27 cellular contexts compared by ENCODE assay signal in genomic region chr2:9585486-9585885, GRCh38.
"Had no signal": no experiment of that assay in that cellular context is flagged by ENCODE, and none has a peak within 500 bp of the region (broad histone marks: within the 10 kb centered on the region; RNA-seq: fewer than 3 reads in every experiment).

No MANE protein-coding gene starts in this region.

- H3K27me3 ChIP-seq: breast epithelium, Peyer's patch, SJSA1 had no signal

- H3K27me3 Mint-ChIP-seq: activated CD4-positive, alpha-beta T cell treated with anti-CD3 and anti-CD28 coated beads for 36 hours; activated naive CD4-positive, alpha-beta T cell treated with anti-CD3 and anti-CD28 coated beads, Interleukin-2, amount 10 ng/mL, durations not matched to agents 7 days and 5 days; activated naive CD8-positive, alpha-beta T cell treated with anti-CD3 and anti-CD28 coated beads, Interleukin-2, amount 10 ng/mL, durations not matched to agents 7 days and 5 days had no signal

- H3K4me3 ChIP-seq: breast epithelium, Peyer's patch, SJSA1 had no signal

- ATAC-seq: activated CD4-positive, alpha-beta T cell treated with anti-CD3 and anti-CD28 coated beads for 36 hours; activated CD8-positive, alpha-beta T cell treated with anti-CD3 and anti-CD28 coated beads, Interleukin-2, amount 10 ng/mL, durations not matched to agents 7 days and 5 days; SK-N-SH treated with all-trans-retinoic acid at 6 μM for 48 hours had no signal

- H3K9me3 ChIP-seq: breast epithelium, Peyer's patch, SJSA1 had no signal

- H3K27ac Mint-ChIP-seq: activated CD8-positive, alpha-beta T cell treated with anti-CD3 and anti-CD28 coated beads, Interleukin-2, amount 10 ng/mL, durations not matched to agents 7 days and 5 days; activated naive CD4-positive, alpha-beta T cell treated with anti-CD3 and anti-CD28 coated beads, Interleukin-2, amount 10 ng/mL, durations not matched to agents 7 days and 5 days; activated naive CD8-positive, alpha-beta T cell treated with anti-CD3 and anti-CD28 coated beads, Interleukin-2, amount 10 ng/mL, durations not matched to agents 7 days and 5 days; T-helper 1 cell treated with Interleukin-12 subunit alpha and Interleukin-12 subunit beta and Interleukin-4 antibody, amounts not matched to agents 30 μg/mL and 1 μg/mL, for 36 hours had no signal

- DNase-seq: activated CD4-positive, alpha-beta T cell treated with anti-CD3 and anti-CD28 coated beads for 36 hours; activated CD8-positive, alpha-beta memory T cell treated with anti-CD3 and anti-CD28 coated beads, Interleukin-2, amount 50 U/mL, for 48 hours; activated CD8-positive, alpha-beta T cell treated with anti-CD3 and anti-CD28 coated beads, Interleukin-2, amount 10 ng/mL, durations not matched to agents 7 days and 5 days; activated gamma-delta T cell treated with Interleukin-2 at 50 U/mL for 16 hours; activated naive CD4-positive, alpha-beta T cell treated with anti-CD3 and anti-CD28 coated beads, Interleukin-2, amount 10 ng/mL, durations not matched to agents 7 days and 5 days; activated naive CD8-positive, alpha-beta T cell treated with anti-CD3 and anti-CD28 coated beads, Interleukin-2, amount 10 ng/mL, durations not matched to agents 7 days and 5 days; activated T-cell treated with anti-CD3 and anti-CD28 coated beads, Interleukin-2, amount 50 U/mL, for 48 hours; aorta; caudate nucleus; Kasumi-1; KBM-7; NCI-H1105 treated with DMSO at 0.1 percent for 48 hours; NCI-H1436 treated with DMSO at 0.1 percent for 48 hours; NCI-H187; NCI-H2081; NCI-H510A treated with DMSO at 0.1 percent for 48 hours; NCI-H69; Peyer's patch; Right ventricle myocardium superior; SW 1271; T-helper 9 cell had no signal

- H3K36me3 ChIP-seq: breast epithelium had no signal

- H3K27ac ChIP-seq: breast epithelium, Peyer's patch, RWPE1, SJSA1 had no signal

- H3K4me1 Mint-ChIP-seq: activated naive CD4-positive, alpha-beta T cell treated with anti-CD3 and anti-CD28 coated beads, Interleukin-2, amount 10 ng/mL, durations not matched to agents 7 days and 5 days had no signal

- H3K9me3 Mint-ChIP-seq: activated naive CD4-positive, alpha-beta T cell treated with anti-CD3 and anti-CD28 coated beads, Interleukin-2, amount 10 ng/mL, durations not matched to agents 7 days and 5 days; activated naive CD8-positive, alpha-beta T cell treated with anti-CD3 and anti-CD28 coated beads, Interleukin-2, amount 10 ng/mL, durations not matched to agents 7 days and 5 days; activated T-helper 2 cell treated with anti-CD3 and anti-CD28 coated beads, Interferon-gamma antibody, Interleukin-2, Interleukin-4, amounts not matched to agents 10 μg/mL and 5 μg/mL and 100 μg/mL, durations not matched to agents 14 hours and 24 hours and 36 hours; T-helper 1 cell treated with Interleukin-12 subunit alpha and Interleukin-12 subunit beta and Interleukin-4 antibody, amounts not matched to agents 30 μg/mL and 1 μg/mL, for 36 hours had no signal

- H3K4me3 Mint-ChIP-seq: activated CD4-positive, alpha-beta T cell treated with anti-CD3 and anti-CD28 coated beads for 36 hours; activated CD8-positive, alpha-beta T cell treated with anti-CD3 and anti-CD28 coated beads, Interleukin-2, amount 10 ng/mL, durations not matched to agents 7 days and 5 days; activated naive CD4-positive, alpha-beta T cell treated with anti-CD3 and anti-CD28 coated beads, Interleukin-2, amount 10 ng/mL, durations not matched to agents 7 days and 5 days; activated naive CD8-positive, alpha-beta T cell treated with anti-CD3 and anti-CD28 coated beads, Interleukin-2, amount 10 ng/mL, durations not matched to agents 7 days and 5 days; T-helper 1 cell treated with Interleukin-12 subunit alpha and Interleukin-12 subunit beta and Interleukin-4 antibody, amounts not matched to agents 30 μg/mL and 1 μg/mL, for 36 hours had no signal

- H3K4me1 ChIP-seq: breast epithelium, Peyer's patch, SJSA1 had no signal
